31 cellular contexts compared by ENCODE assay signal in the genomic region with DNA sequence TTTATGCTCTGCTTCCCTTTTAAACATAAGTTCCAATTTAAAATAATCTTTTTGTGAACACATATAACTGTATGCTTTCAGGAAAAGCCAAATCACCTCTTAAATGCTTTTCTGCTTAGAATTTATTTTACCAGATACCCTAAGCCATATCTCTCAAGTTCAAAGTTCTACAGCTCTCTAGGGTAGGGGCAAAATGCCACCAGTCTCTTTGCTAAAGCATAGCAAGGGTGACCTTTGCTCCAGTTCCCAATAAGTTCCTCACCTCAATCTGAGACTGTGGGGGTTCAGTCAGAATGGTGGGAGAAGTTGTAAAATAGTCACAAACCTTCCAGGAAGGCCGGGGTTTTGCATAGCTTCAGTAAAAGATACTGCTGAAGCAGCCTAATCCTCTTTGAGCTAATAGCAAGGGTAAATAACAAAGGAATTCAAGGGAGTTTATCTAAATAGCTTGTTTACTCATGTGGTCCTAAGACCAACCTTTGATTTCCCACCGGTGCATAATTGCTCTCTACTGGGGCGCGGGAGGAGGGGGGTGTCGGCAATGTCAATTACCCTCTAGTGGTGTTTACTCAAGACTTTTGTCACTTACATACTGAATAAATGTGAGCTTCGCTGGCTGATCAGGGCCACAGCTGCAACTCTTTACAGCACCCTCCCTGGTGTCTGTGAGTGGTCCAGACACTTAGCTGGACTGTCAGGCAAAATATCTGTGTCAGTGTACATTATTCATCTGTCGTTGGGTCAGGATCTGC.
DNase-seq lines count a peak whose midpoint lies in the region; ATAC-seq, FAIRE-seq and TF ChIP-seq lines count a peak whose summit lies in the region.
"Had no signal": no experiment of that assay in that cellular context is flagged by ENCODE, and none has a peak within 500 bp of the region (broad histone marks: within the 10 kb centered on the region; RNA-seq: fewer than 3 reads in every experiment).

No MANE protein-coding gene starts in this region.

- no peak overlapping the region for H3K9ac ChIP-seq in H9 (ENCODE audit: extremely low read depth, insufficient read length, low read length)

- no peak overlapping the region for H2AK5ac ChIP-seq in H9 (ENCODE audit: insufficient read length, low read length)

- H3K27me3 ChIP-seq in H9 (ENCODE audit: insufficient read depth, low read length) (peaks cover 3% of the 10 kb centered on the region; the same call in 1 of the 2 replicates), pancreas (no peaks in the 10 kb centered on the region)
- H3K27me3 ChIP-seq: gastrocnemius medialis, vagina had no signal

- peak overlapping the region; percentile 29 for H3K18ac ChIP-seq in H9 (ENCODE audit: insufficient read length, low read depth, low read length)

- H3K23ac ChIP-seq in H9 (ENCODE audit: insufficient read length, low read depth, low read length), result no peak overlapping the region

- H3K36me3 ChIP-seq in pancreas, result no peaks in the 10 kb centered on the region
- H3K36me3 ChIP-seq: gastrocnemius medialis, vagina had no signal

- no peak overlapping the region for H2BK5ac ChIP-seq in H9 (ENCODE audit: insufficient read length, low read length)

- no peak overlapping the region for H3K14ac ChIP-seq in H9 (ENCODE audit: insufficient read depth, low read length)

- peaks cover 35% of the 10 kb centered on the region for H3K27me3 Mint-ChIP-seq in H9 (ENCODE audit: low read depth)
- no peaks in the 10 kb centered on the region for H3K27me3 Mint-ChIP-seq in activated CD4-positive, alpha-beta T cell treated with anti-CD3 and anti-CD28 coated beads, Interleukin-2, amount 10 ng/mL, durations not matched to agents 24 days and 14 days

- H3K4me2 ChIP-seq in H9 (ENCODE audit: insufficient read depth, insufficient read length, low read length), result no peak overlapping the region

- H2BK15ac ChIP-seq in H9 (ENCODE audit: low read depth, low read length), result no peak overlapping the region

- H4K5ac ChIP-seq in H9 (ENCODE audit: insufficient read length, low read depth, low read length), result no peak overlapping the region

- no peaks in the 10 kb centered on the region; a peak in 2 of 5 replicates for H3K9me3 Mint-ChIP-seq in H9
- peaks cover 4% of the 10 kb centered on the region for H3K9me3 Mint-ChIP-seq in activated CD4-positive, alpha-beta T cell treated with anti-CD3 and anti-CD28 coated beads, Interleukin-2, amount 10 ng/mL, durations not matched to agents 24 days and 14 days

- no peak overlapping the region for H3T11ph ChIP-seq in H9 (ENCODE audit: low read length)

- H3K27ac Mint-ChIP-seq in H9, result peak overlapping the region in 1 of 3 experiments; percentile 77; a peak in 1 of 7 replicates
- no peak overlapping the region for H3K27ac Mint-ChIP-seq in activated CD4-positive, alpha-beta T cell treated with anti-CD3 and anti-CD28 coated beads, Interleukin-2, amount 10 ng/mL, durations not matched to agents 24 days and 14 days

- DNase-seq in H9 (peak; percentile 50), NCI-H2227 (lab: John Stamatoyannopoulos, UW; ENCODE audit: unreplicated experiment) (peak; percentile 9), islet precursor cell (peak; percentile 56), pancreas (no peak), EL (no peak), GM13976 (ENCODE audit: low spot score) (no peak)
- DNase-seq in activated CD4-positive, alpha-beta T cell treated with anti-CD3 and anti-CD28 coated beads, Interleukin-2, amount 10 ng/mL, durations not matched to agents 24 days and 14 days, result no peak
- DNase-seq: activated naive CD4-positive, alpha-beta T cell treated with anti-CD3 and anti-CD28 coated beads, Interleukin-2, amount 50 U/mL, for 16 hours; amygdala; gastrocnemius medialis; HCEC 1CT; hypothalamus; IMR-90; mesenchymal stem cell; NCI-H1105; NCI-H2107; NCI-H526; retina; RPMI8226; stimulated activated CD4-positive, alpha-beta T cell treated with anti-CD3 and anti-CD28 coated beads, Interleukin-12 subunit alpha, Interleukin-12 subunit beta, amount 100 ng/mL, for 4 hours; stimulated activated CD4-positive, alpha-beta T cell treated with anti-CD3 and anti-CD28 coated beads, Interleukin-4, amount 100 ng/mL, for 4 hours; stimulated activated naive CD4-positive, alpha-beta T cell; T1000 had no signal

- H3K4me3 ChIP-seq in pancreas, result no peak overlapping the region
- H3K4me3 ChIP-seq: gastrocnemius medialis, vagina had no signal

- H2BK12ac ChIP-seq in H9 (ENCODE audit: insufficient read length, low read depth, low read length), result no peak overlapping the region

- peak; percentile 51 to 76 (median 63) for ATAC-seq in pancreas
- ATAC-seq: gastrocnemius medialis had no signal

- no peak overlapping the region for H3K4me3 Mint-ChIP-seq in H9
- H3K4me3 Mint-ChIP-seq in activated CD4-positive, alpha-beta T cell treated with anti-CD3 and anti-CD28 coated beads, Interleukin-2, amount 10 ng/mL, durations not matched to agents 24 days and 14 days, result no peak overlapping the region

- no peak overlapping the region for H3K56ac ChIP-seq in H9 (ENCODE audit: insufficient read length, low read depth, low read length)

- H3K36me3 Mint-ChIP-seq in H9 (ENCODE audit: insufficient read depth in 1 of 3, low read depth in 3 of 3), result peaks cover 0 to 4% (median 0%) of the 10 kb centered on the region in 3 experiments; a peak in 2 of 7 replicates
- no peaks in the 10 kb centered on the region for H3K36me3 Mint-ChIP-seq in activated CD4-positive, alpha-beta T cell treated with anti-CD3 and anti-CD28 coated beads, Interleukin-2, amount 10 ng/mL, durations not matched to agents 24 days and 14 days (ENCODE audit: low read depth)

- no CpG with 5 or more reads among the region's 7 CpGs for WGBS in H9 (ENCODE audit: extremely low coverage, insufficient read length, low lambda C conversion rate)
- WGBS in pancreas, 2 donors, result 2 to 5% methylated on average over 7 of the region's 7 CpGs

- H4K8ac ChIP-seq in H9 (replicated peaks; ENCODE audit: insufficient read length, low read depth, low read length), result no peak overlapping the region

- TF ChIP-seq CTCF in H9 (conservative IDR thresholded peaks at IDR 0.05) (no peak), pancreas (IDR thresholded peaks at IDR 0.05) (no peak), GM13976 (IDR thresholded peaks at IDR 0.05; ENCODE audit: borderline replicate concordance, control extremely low read depth, extremely low read depth, insufficient read depth, missing control alignments) (no peak)

- FAIRE-seq in pancreas (lab: Jason Lieb, UNC), result no peak
- FAIRE-seq: bronchial epithelial cell, D721Med, endometrium, GM12892, islet of Langerhans had no signal

- H2AFZ ChIP-seq in H9 (ENCODE audit: low read length), result no peak overlapping the region

- H2BK20ac ChIP-seq in H9 (ENCODE audit: low read depth, low read length, poor library complexity, severe bottlenecking), result no peak overlapping the region

- no peaks in the 10 kb centered on the region for H4K20me1 ChIP-seq in H9 (ENCODE audit: control insufficient read depth, insufficient read depth, insufficient read length)

- peaks cover 13 to 15% of the 10 kb centered on the region in 2 experiments for H3K4me1 Mint-ChIP-seq in H9
- no peaks in the 10 kb centered on the region for H3K4me1 Mint-ChIP-seq in activated CD4-positive, alpha-beta T cell treated with anti-CD3 and anti-CD28 coated beads, Interleukin-2, amount 10 ng/mL, durations not matched to agents 24 days and 14 days

- no peak overlapping the region for H4K91ac ChIP-seq in H9 (ENCODE audit: insufficient read length, low read depth, low read length)

- H3K27ac ChIP-seq in H9 (ENCODE audit: insufficient read length, low read depth, low read length) (no peak overlapping the region), pancreas (peak overlapping the region in 1 of 4 donors; percentile 11)
- H3K27ac ChIP-seq: C4-2B, gastrocnemius medialis, HL-60, vagina had no signal

- no peak overlapping the region for H2BK120ac ChIP-seq in H9 (ENCODE audit: low read depth, low read length, poor library complexity, severe bottlenecking)

- in situ Hi-C loops in GM13976 (cut with MboI; ENCODE audit: low sequenced_read_pairs, unreplicated experiment), result no loop called here

- no peaks in the 10 kb centered on the region for H3K79me1 ChIP-seq in H9 (ENCODE audit: insufficient read depth, low read depth, low read length, poor library complexity, severe bottlenecking)

- intact Hi-C loops in pancreas (cut with DNase I), result no loop called here
- intact Hi-C loops in activated CD4-positive, alpha-beta T cell treated with anti-CD3 and anti-CD28 coated beads, Interleukin-2, amount 10 ng/mL, durations not matched to agents 24 days and 14 days (cut with micrococcal nuclease), result no loop called here

- no peaks in the 10 kb centered on the region for H3K79me2 ChIP-seq in H9 (ENCODE audit: insufficient read depth, low read length)

- no peak overlapping the region for H3K4ac ChIP-seq in H9 (ENCODE audit: low read depth, low read length)

- H3K9me3 ChIP-seq in H9 (ENCODE audit: control insufficient read depth, low read depth, low read length), result no peaks in the 10 kb centered on the region
- H3K9me3 ChIP-seq in pancreas, result no peaks in the 10 kb centered on the region
- H3K9me3 ChIP-seq: gastrocnemius medialis, vagina had no signal

- no peaks in the 10 kb centered on the region for H3K23me2 ChIP-seq in H9 (ENCODE audit: insufficient read length, low read depth, low read length, poor library complexity, severe bottlenecking)

- H3K4me1 ChIP-seq in H9 (ENCODE audit: insufficient read depth, low read length) (no peaks in the 10 kb centered on the region; the same call in 1 of the 2 replicates), pancreas (no peaks in the 10 kb centered on the region)
- H3K4me1 ChIP-seq: gastrocnemius medialis, vagina had no signal

Comparison
In these comparisons a context has a peak if more than half of its experiments do, and no peak if none do; other contexts are left out.
1. DNase-seq: peak in H9 (single experiment), NCI-H2227 (single experiment) and islet precursor cell (single experiment); none in pancreas (0 of 6), EL (single experiment), activated CD4-positive, alpha-beta T cell treated with anti-CD3 and anti-CD28 coated beads, Interleukin-2, amount 10 ng/mL, durations not matched to agents 24 days and 14 days (single experiment) and GM13976 (single experiment).